28 cellular contexts compared by ENCODE assay signal in the genomic region with DNA sequence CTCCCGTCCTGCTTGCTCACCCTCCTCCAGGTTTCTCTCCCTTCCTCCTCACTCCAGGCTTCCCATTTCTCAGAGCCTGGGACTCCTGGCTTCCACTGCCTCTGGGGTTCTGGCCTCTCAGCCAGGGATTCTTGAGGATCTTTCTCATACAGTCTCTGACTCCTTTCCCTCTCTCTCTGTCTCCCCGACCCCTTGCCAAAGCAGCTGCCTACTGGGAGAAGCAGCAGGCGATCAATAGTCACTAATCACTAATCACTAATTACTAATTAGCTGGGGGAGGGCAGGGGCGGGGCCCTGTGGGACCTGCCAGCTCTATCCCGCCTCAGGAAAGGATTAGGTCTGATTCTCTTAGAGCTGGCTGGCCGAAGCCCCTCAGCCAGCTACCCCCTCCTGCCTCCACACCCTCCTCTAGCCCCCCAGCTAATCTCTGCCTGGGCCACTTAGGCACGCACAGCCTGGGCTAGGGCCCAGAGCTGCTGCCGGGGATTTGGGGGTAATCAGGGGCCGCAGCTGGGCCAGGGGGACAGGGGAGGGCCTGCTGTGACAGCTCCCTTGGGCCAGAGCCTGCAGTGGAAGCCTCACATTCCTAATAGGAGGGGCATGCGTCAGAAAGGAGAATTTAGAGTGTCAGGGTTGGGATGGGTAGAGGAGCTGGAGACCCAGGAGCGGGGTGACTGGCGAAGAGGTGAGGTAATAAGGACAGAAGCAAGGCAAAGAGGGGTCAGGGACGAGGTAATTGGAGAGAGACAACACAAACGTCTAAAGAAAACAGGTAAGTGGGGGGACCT. TPM values are rescaled to one million over a fixed set of nuclear protein-coding genes. Genes with fewer than 3 reads are reported as not detected.
DNase-seq lines count a peak whose midpoint lies in the region; ATAC-seq and TF ChIP-seq lines count a peak whose summit lies in the region.
"Had no signal": no experiment of that assay in that cellular context is flagged by ENCODE, and none has a peak within 500 bp of the region (broad histone marks: within the 10 kb centered on the region; RNA-seq: fewer than 3 reads in every experiment).

No MANE protein-coding gene starts in this region.

- H3K36me3 ChIP-seq in HEK293 (ENCODE audit: control insufficient read depth in 2 of 2, insufficient read depth in 1 of 2, low read length in 2 of 2) (no peaks in the 10 kb centered on the region), hepatocyte (replicated peaks; ENCODE audit: insufficient read depth, low read depth) (no peaks in the 10 kb centered on the region)
- H3K36me3 ChIP-seq: brain microvascular endothelial cell, colonic mucosa, vagina had no signal

- no peak overlapping the region for H2AFZ ChIP-seq in hepatocyte

- no peak overlapping the region for H3K4me3 Mint-ChIP-seq in progenitor cell of endocrine pancreas (ENCODE audit: low read depth)
- H3K4me3 Mint-ChIP-seq: activated CD4-positive, alpha-beta memory T cell treated with anti-CD3 and anti-CD28 coated beads, Interleukin-2, amount 10 ng/mL, durations not matched to agents 7 days and 5 days; activated naive CD8-positive, alpha-beta T cell treated with anti-CD3 and anti-CD28 coated beads, Interleukin-2, amount 50 U/mL, for 24 hours; stimulated activated effector memory CD8-positive, alpha-beta T cell treated with anti-CD3 and anti-CD28 coated beads, Interleukin-12 subunit alpha, Interleukin-12 subunit beta, amount 100 ng/mL, for 72 hours had no signal

- DNase-seq in hepatocyte (ENCODE audit: low spot score) (no peak), progenitor cell of endocrine pancreas (ENCODE audit: low spot score, unreplicated experiment) (no peak), NAMALWA (ENCODE audit: low spot score) (no peak), SHP77 treated with DMSO at 0.1 percent for 48 hours (lab: John Stamatoyannopoulos, UW) (no peak)
- DNase-seq: activated CD4-positive, alpha-beta memory T cell treated with anti-CD3 and anti-CD28 coated beads, Interleukin-2, amount 10 ng/mL, durations not matched to agents 7 days and 5 days; activated gamma-delta T cell; activated naive CD8-positive, alpha-beta T cell treated with anti-CD3 and anti-CD28 coated beads, Interleukin-2, amount 50 U/mL, for 24 hours; activated T-cell treated with anti-CD3 and anti-CD28 coated beads for 4 hours; brain microvascular endothelial cell; CD4-positive, CD25-positive, alpha-beta regulatory T cell; colonic mucosa; GF-D8; Karpas-422; left colon; mesendoderm; naive thymus-derived CD4-positive, alpha-beta T cell; NCI-H1092; NCI-H1930; NCI-H345; T-helper 9 cell; testis had no signal

- peak overlapping the region; percentile 13 for H3K27ac Mint-ChIP-seq in progenitor cell of endocrine pancreas
- H3K27ac Mint-ChIP-seq: activated CD4-positive, alpha-beta memory T cell treated with anti-CD3 and anti-CD28 coated beads, Interleukin-2, amount 10 ng/mL, durations not matched to agents 7 days and 5 days; activated naive CD8-positive, alpha-beta T cell treated with anti-CD3 and anti-CD28 coated beads, Interleukin-2, amount 50 U/mL, for 24 hours; CD4-positive, CD25-positive, alpha-beta regulatory T cell; stimulated activated effector memory CD8-positive, alpha-beta T cell treated with anti-CD3 and anti-CD28 coated beads, Interleukin-12 subunit alpha, Interleukin-12 subunit beta, amount 100 ng/mL, for 72 hours had no signal

- no peak overlapping the region for H3K4me3 ChIP-seq in HEK293 (ENCODE audit: low read depth, low read length)
- H3K4me3 ChIP-seq in hepatocyte = no peak overlapping the region
- H3K4me3 ChIP-seq: colonic mucosa, testis, vagina had no signal

- POLR2A ChIA-PET in HEK293 (lab: Yijun Ruan, JAX) = interaction anchor here (4.8 kb wide), 1 partner anchor 11 kb away, joined by 44 read pairs; a partner anchor contains a TSS

- peak overlapping the region; percentile 72 for H3K4me2 ChIP-seq in hepatocyte

- TF ChIP-seq CTCF in HEK293 (tag by site-specific recombination; IDR thresholded peaks at IDR 0.05) (no peak), VCaP (conservative IDR thresholded peaks at IDR 0.05) (no peak), hepatocyte (IDR thresholded peaks at IDR 0.05; ENCODE audit: poor library complexity) (no peak), progenitor cell of endocrine pancreas (IDR thresholded peaks at IDR 0.05; ENCODE audit: unreplicated experiment) (no peak)

- no peaks in the 10 kb centered on the region; the same call in 1 of the 2 replicates for H3K4me1 ChIP-seq in HEK293 (ENCODE audit: control insufficient read depth, insufficient read depth, low read length)
- H3K4me1 ChIP-seq in hepatocyte (ENCODE audit: insufficient read depth) = peaks cover 37% of the 10 kb centered on the region

- CTCF ChIA-PET in HEK293 (lab: Yijun Ruan, JAX) = interaction anchor here (0.7 to 8.8 kb wide), 2 partner anchors 18 to 641 kb away, joined by 3 to 628 read pairs; a partner anchor contains a TSS

- no peaks in the 10 kb centered on the region for H3K79me2 ChIP-seq in hepatocyte

- H3K9me2 ChIP-seq in hepatocyte (replicated peaks; ENCODE audit: insufficient read depth) = no peaks in the 10 kb centered on the region

- H3K4me1 Mint-ChIP-seq in progenitor cell of endocrine pancreas (ENCODE audit: low read depth) = peaks cover 40% of the 10 kb centered on the region

- H4K20me1 ChIP-seq in hepatocyte (ENCODE audit: insufficient read depth, poor library complexity, severe bottlenecking) = no peaks in the 10 kb centered on the region

- no peaks in the 10 kb centered on the region for H3K9me3 Mint-ChIP-seq in progenitor cell of endocrine pancreas (ENCODE audit: low read depth)
- H3K9me3 Mint-ChIP-seq: activated CD4-positive, alpha-beta memory T cell treated with anti-CD3 and anti-CD28 coated beads, Interleukin-2, amount 10 ng/mL, durations not matched to agents 7 days and 5 days; activated naive CD8-positive, alpha-beta T cell treated with anti-CD3 and anti-CD28 coated beads, Interleukin-2, amount 50 U/mL, for 24 hours; stimulated activated effector memory CD8-positive, alpha-beta T cell treated with anti-CD3 and anti-CD28 coated beads, Interleukin-12 subunit alpha, Interleukin-12 subunit beta, amount 100 ng/mL, for 72 hours had no signal

- no peak for ATAC-seq in HG03571 (IDR thresholded peaks at IDR 0.05; ENCODE audit: unreplicated experiment)
- ATAC-seq: activated naive CD8-positive, alpha-beta T cell treated with anti-CD3 and anti-CD28 coated beads, Interleukin-2, amount 50 U/mL, for 24 hours; HCT116; left colon; naive thymus-derived CD4-positive, alpha-beta T cell; SK-N-SH treated with all-trans-retinoic acid at 6 μM for 48 hours; stimulated activated effector memory CD8-positive, alpha-beta T cell treated with anti-CD3 and anti-CD28 coated beads, Interleukin-12 subunit alpha, Interleukin-12 subunit beta, amount 100 ng/mL, for 72 hours had no signal

- WGBS in hepatocyte (ENCODE audit: low lambda C conversion rate, missing lambda C conversion rate) = 31% methylated on average over 14 of the region's 14 CpGs

- H3K27me3 ChIP-seq in hepatocyte = peaks cover 96% of the 10 kb centered on the region
- H3K27me3 ChIP-seq: testis had no signal

- H3K9me3 ChIP-seq in HEK293 (ENCODE audit: control insufficient read depth, insufficient read depth, low read depth, low read length) (no peaks in the 10 kb centered on the region), hepatocyte (ENCODE audit: low read depth) (no peaks in the 10 kb centered on the region)
- H3K9me3 ChIP-seq: colonic mucosa, testis, vagina had no signal

- H3K27ac ChIP-seq in HEK293 (ENCODE audit: extremely low read depth, low read depth, low read length) (no peak overlapping the region), VCaP (peak overlapping the region; percentile 63), hepatocyte (no peak overlapping the region)
- H3K27ac ChIP-seq: brain microvascular endothelial cell, colonic mucosa, testis, vagina had no signal

- peaks cover 86% of the 10 kb centered on the region for H3K27me3 Mint-ChIP-seq in progenitor cell of endocrine pancreas

- no peaks in the 10 kb centered on the region for H3K36me3 Mint-ChIP-seq in progenitor cell of endocrine pancreas (ENCODE audit: insufficient read depth)
- H3K36me3 Mint-ChIP-seq: naive thymus-derived CD4-positive, alpha-beta T cell had no signal

TF ChIP-seq in HEK293, 187 proteins besides CTCF, POLR2A, EP300 and RAD21 (continues in another document):
- TF ChIP-seq ZNF843 (tag by site-specific recombination; IDR thresholded peaks at IDR 0.05) (no peak), ZNF221 (tag by site-specific recombination; IDR thresholded peaks at IDR 0.05; ENCODE audit: borderline replicate concordance) (no peak), IKZF3 (tag by site-specific recombination; IDR thresholded peaks at IDR 0.05) (peak; percentile 18; the same call in 1 of the 2 replicates)
- TF ChIP-seq, protein P1, sequence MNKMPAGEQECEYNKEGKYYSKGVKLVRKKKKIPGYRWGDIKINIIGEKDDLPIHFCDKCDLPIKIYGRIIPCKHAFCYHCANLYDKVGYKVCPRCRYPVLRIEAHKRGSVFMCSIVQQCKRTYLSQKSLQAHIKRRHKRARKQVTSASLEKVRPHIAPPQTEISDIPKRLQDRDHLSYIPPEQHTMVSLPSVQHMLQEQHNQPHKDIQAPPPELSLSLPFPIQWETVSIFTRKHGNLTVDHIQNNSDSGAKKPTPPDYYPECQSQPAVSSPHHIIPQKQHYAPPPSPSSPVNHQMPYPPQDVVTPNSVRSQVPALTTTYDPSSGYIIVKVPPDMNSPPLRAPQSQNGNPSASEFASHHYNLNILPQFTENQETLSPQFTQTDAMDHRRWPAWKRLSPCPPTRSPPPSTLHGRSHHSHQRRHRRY (tag by site-specific recombination; IDR thresholded peaks at IDR 0.05) = no peak

RNA-seq across cellular contexts. Expression of a gene that starts 2.8 kb away (rescaled TPM):
- total RNA-seq in hepatocyte (0.52 and 1.1 TPM in 2 replicates), progenitor cell of endocrine pancreas (1.7 and 2.0 TPM in 2 replicates)
- 2.7 and 3.3 TPM in 2 replicates for polyA plus RNA-seq in hepatocyte
- total RNA-seq: left colon had no signal
- polyA plus RNA-seq: naive thymus-derived CD4-positive, alpha-beta T cell had no signal

RNA-seq across cellular contexts. Expression of a gene that starts 10.1 kb away (rescaled TPM):
- 168 and 193 TPM in 2 replicates for total RNA-seq in hepatocyte
- polyA plus RNA-seq in hepatocyte = 85.3 and 126 TPM in 2 replicates
- total RNA-seq in progenitor cell of endocrine pancreas = 162 and 165 TPM in 2 replicates

RNA-seq across cellular contexts. Expression of a gene that starts 31.6 kb away (rescaled TPM):
- total RNA-seq in hepatocyte (0.23 and 1.1 TPM in 2 replicates), progenitor cell of endocrine pancreas (6.0 and 6.1 TPM in 2 replicates)
- polyA plus RNA-seq in hepatocyte = 0.49 and 0.83 TPM in 2 replicates
- polyA plus RNA-seq: naive thymus-derived CD4-positive, alpha-beta T cell had no signal
